ENCODE assay signal across 8 cellular contexts in genomic region chr6:35601331-35602132, GRCh38.
DNase-seq lines count a peak whose midpoint lies in the region; ATAC-seq and TF ChIP-seq lines count a peak whose summit lies in the region.

No MANE protein-coding gene starts in this region.

- peak overlapping the region; percentile 80 for H3K4me3 Mint-ChIP-seq in activated CD4-positive, alpha-beta T cell treated with anti-CD3 and anti-CD28 coated beads, Interleukin-2, amount 10 ng/mL, durations not matched to agents 24 days and 14 days
- H3K4me3 Mint-ChIP-seq in mesothelial cell of epicardium, result no peak overlapping the region
- H3K4me3 Mint-ChIP-seq in stimulated activated effector memory CD8-positive, alpha-beta T cell treated with anti-CD3 and anti-CD28 coated beads, Interleukin-12 subunit alpha, Interleukin-12 subunit beta, amount 100 ng/mL, for 72 hours, result peak overlapping the region; percentile 61

- peaks cover 75% of the 10 kb centered on the region for H3K4me1 ChIP-seq in KMS-11 (ENCODE audit: low read depth, poor library complexity, severe bottlenecking)
- H3K4me1 ChIP-seq in effector memory CD4-positive, alpha-beta T cell (ENCODE audit: control insufficient read depth, insufficient read depth, low read length, poor library complexity, severe bottlenecking), result peaks cover 81% of the 10 kb centered on the region

- H3K4me2 ChIP-seq in KMS-11, result peak overlapping the region; percentile 91

- H3K27ac Mint-ChIP-seq in activated CD4-positive, alpha-beta T cell treated with anti-CD3 and anti-CD28 coated beads, Interleukin-2, amount 10 ng/mL, durations not matched to agents 24 days and 14 days, result peak overlapping the region; percentile 94
- H3K27ac Mint-ChIP-seq in mesothelial cell of epicardium, result peak overlapping the region; percentile 81
- H3K27ac Mint-ChIP-seq in stimulated activated effector memory CD8-positive, alpha-beta T cell treated with anti-CD3 and anti-CD28 coated beads, Interleukin-12 subunit alpha, Interleukin-12 subunit beta, amount 100 ng/mL, for 72 hours, result peak overlapping the region; percentile 80

- TF ChIP-seq CTCF in KMS-11 (conservative IDR thresholded peaks at IDR 0.05; ENCODE audit: low read depth, low read length) (peak; percentile 15; the same call in 1 of the 2 replicates), mesothelial cell of epicardium (IDR thresholded peaks at IDR 0.05; ENCODE audit: unreplicated experiment) (no peak), WERI-Rb-1 (IDR thresholded peaks at IDR 0.05; ENCODE audit: low read depth, low read length) (no peak)

- H3K79me2 ChIP-seq in KMS-11 (ENCODE audit: insufficient read depth, low read depth), result peaks cover 25% of the 10 kb centered on the region; the same call in 1 of the 2 replicates

- ATAC-seq in stimulated activated effector memory CD8-positive, alpha-beta T cell treated with anti-CD3 and anti-CD28 coated beads, Interleukin-12 subunit alpha, Interleukin-12 subunit beta, amount 100 ng/mL, for 72 hours, result peak; percentile 54
- ATAC-seq in GM18502 (IDR thresholded peaks at IDR 0.05; ENCODE audit: poor library complexity, unreplicated experiment), result no peak

- H3K9ac ChIP-seq in KMS-11, result peak overlapping the region; percentile 43

- intact Hi-C loops in activated CD4-positive, alpha-beta T cell treated with anti-CD3 and anti-CD28 coated beads, Interleukin-2, amount 10 ng/mL, durations not matched to agents 24 days and 14 days (cut with micrococcal nuclease), result loop anchor here (2.0 to 5.0 kb wide), 5 partner anchors 13 to 131 kb away; partner anchors contain the start of gene FKBP5

- no peaks in the 10 kb centered on the region for H3K36me3 ChIP-seq in KMS-11 (ENCODE audit: insufficient read depth)
- H3K36me3 ChIP-seq in effector memory CD4-positive, alpha-beta T cell (ENCODE audit: control insufficient read depth, insufficient read depth, low read length), result peaks cover 6% of the 10 kb centered on the region
- peaks cover 18% of the 10 kb centered on the region for H3K36me3 ChIP-seq in WERI-Rb-1

- no peaks in the 10 kb centered on the region for H4K20me1 ChIP-seq in KMS-11 (ENCODE audit: insufficient read depth)

- no peaks in the 10 kb centered on the region for H3K9me3 Mint-ChIP-seq in activated CD4-positive, alpha-beta T cell treated with anti-CD3 and anti-CD28 coated beads, Interleukin-2, amount 10 ng/mL, durations not matched to agents 24 days and 14 days
- H3K9me3 Mint-ChIP-seq in mesothelial cell of epicardium, result no peaks in the 10 kb centered on the region
- no peaks in the 10 kb centered on the region for H3K9me3 Mint-ChIP-seq in stimulated activated effector memory CD8-positive, alpha-beta T cell treated with anti-CD3 and anti-CD28 coated beads, Interleukin-12 subunit alpha, Interleukin-12 subunit beta, amount 100 ng/mL, for 72 hours

- H3K27me3 Mint-ChIP-seq in activated CD4-positive, alpha-beta T cell treated with anti-CD3 and anti-CD28 coated beads, Interleukin-2, amount 10 ng/mL, durations not matched to agents 24 days and 14 days, result no peaks in the 10 kb centered on the region
- no peaks in the 10 kb centered on the region for H3K27me3 Mint-ChIP-seq in mesothelial cell of epicardium (ENCODE audit: low read depth)

- H3K27ac ChIP-seq in KMS-11 (peak overlapping the region; percentile 71), WERI-Rb-1 (no peak overlapping the region)
- H3K27ac ChIP-seq in effector memory CD4-positive, alpha-beta T cell (ENCODE audit: insufficient read depth, low read length, poor library complexity, severe bottlenecking), result peak overlapping the region; percentile 73

- peak; percentile 64 for DNase-seq in AG08396 (ENCODE audit: low spot score)
- DNase-seq in activated CD4-positive, alpha-beta T cell treated with anti-CD3 and anti-CD28 coated beads, Interleukin-2, amount 10 ng/mL, durations not matched to agents 24 days and 14 days, result peak; percentile 91
- DNase-seq in effector memory CD4-positive, alpha-beta T cell, result peak; percentile 43 to 68 (median 52)
- DNase-seq in mesothelial cell of epicardium (ENCODE audit: low spot score in 2 of 2, unreplicated experiment in 2 of 2), result no peak
- no peak for DNase-seq in stimulated activated effector memory CD8-positive, alpha-beta T cell treated with anti-CD3 and anti-CD28 coated beads, Interleukin-12 subunit alpha, Interleukin-12 subunit beta, amount 100 ng/mL, for 72 hours (ENCODE audit: low spot score in 2 of 2)
- DNase-seq in WERI-Rb-1, result no peak

- H2AFZ ChIP-seq in KMS-11 (ENCODE audit: low read depth), result no peak overlapping the region

- H3K27me3 ChIP-seq in KMS-11 (ENCODE audit: insufficient read depth, low read depth) (no peaks in the 10 kb centered on the region), WERI-Rb-1 (ENCODE audit: insufficient read depth, low read depth, severe bottlenecking) (no peaks in the 10 kb centered on the region)
- H3K27me3 ChIP-seq in effector memory CD4-positive, alpha-beta T cell (replicated peaks; ENCODE audit: control insufficient read depth, insufficient read depth, low read length, poor library complexity, severe bottlenecking), result no peaks in the 10 kb centered on the region

- peaks cover 31% of the 10 kb centered on the region for H3K36me3 Mint-ChIP-seq in activated CD4-positive, alpha-beta T cell treated with anti-CD3 and anti-CD28 coated beads, Interleukin-2, amount 10 ng/mL, durations not matched to agents 24 days and 14 days (ENCODE audit: low read depth)
- H3K36me3 Mint-ChIP-seq in mesothelial cell of epicardium, result no peaks in the 10 kb centered on the region
- peaks cover 14% of the 10 kb centered on the region for H3K36me3 Mint-ChIP-seq in stimulated activated effector memory CD8-positive, alpha-beta T cell treated with anti-CD3 and anti-CD28 coated beads, Interleukin-12 subunit alpha, Interleukin-12 subunit beta, amount 100 ng/mL, for 72 hours

- H3K9me3 ChIP-seq in effector memory CD4-positive, alpha-beta T cell (ENCODE audit: control insufficient read depth, low read length), result no peaks in the 10 kb centered on the region
- no peaks in the 10 kb centered on the region for H3K9me3 ChIP-seq in WERI-Rb-1 (ENCODE audit: severe bottlenecking)

- no peak overlapping the region for H3K4me3 ChIP-seq in KMS-11 (IDR thresholded peaks at IDR 0.05; ENCODE audit: insufficient read depth, low read depth, low read length)
- peak overlapping the region; percentile 43 for H3K4me3 ChIP-seq in effector memory CD4-positive, alpha-beta T cell (ENCODE audit: insufficient read depth, low read depth, low read length, poor library complexity, severe bottlenecking)
- no peak overlapping the region for H3K4me3 ChIP-seq in WERI-Rb-1 (ENCODE audit: low read depth, low read length)

- peaks cover 59% of the 10 kb centered on the region for H3K4me1 Mint-ChIP-seq in activated CD4-positive, alpha-beta T cell treated with anti-CD3 and anti-CD28 coated beads, Interleukin-2, amount 10 ng/mL, durations not matched to agents 24 days and 14 days
- H3K4me1 Mint-ChIP-seq in mesothelial cell of epicardium, result peaks cover 48% of the 10 kb centered on the region
- peaks cover 66% of the 10 kb centered on the region for H3K4me1 Mint-ChIP-seq in stimulated activated effector memory CD8-positive, alpha-beta T cell treated with anti-CD3 and anti-CD28 coated beads, Interleukin-12 subunit alpha, Interleukin-12 subunit beta, amount 100 ng/mL, for 72 hours

Comparison
In these comparisons a context has a peak if more than half of its experiments do, and no peak if none do; other contexts are left out.
1. DNase-seq: peak in AG08396 (single experiment), activated CD4-positive, alpha-beta T cell treated with anti-CD3 and anti-CD28 coated beads, Interleukin-2, amount 10 ng/mL, durations not matched to agents 24 days and 14 days (single experiment) and effector memory CD4-positive, alpha-beta T cell (3 of 3); none in mesothelial cell of epicardium (0 of 2), stimulated activated effector memory CD8-positive, alpha-beta T cell treated with anti-CD3 and anti-CD28 coated beads, Interleukin-12 subunit alpha, Interleukin-12 subunit beta, amount 100 ng/mL, for 72 hours (0 of 2) and WERI-Rb-1 (single experiment).
2. Peak in every context shown above with its lines, with median percentiles within 50 percentile points of each other: H3K27ac Mint-ChIP-seq.